12 cellular contexts compared by ENCODE assay signal in genomic region chr17:73976676-73977521, GRCh38.
DNase-seq lines count a peak whose midpoint lies in the region; ATAC-seq and TF ChIP-seq lines count a peak whose summit lies in the region.
"Had no signal": no experiment of that assay in that cellular context is flagged by ENCODE, and none has a peak within 500 bp of the region (broad histone marks: within the 10 kb centered on the region; RNA-seq: fewer than 3 reads in every experiment).

No MANE protein-coding gene starts in this region.

- H3K27me3 Mint-ChIP-seq in activated T-cell treated with anti-CD3 and anti-CD28 coated beads, Interleukin-2, amount 50 U/mL, for 4 hours (ENCODE audit: low read depth), result peaks cover 26% of the 10 kb centered on the region

- ATAC-seq in Right ventricle myocardium inferior (no peak), HG03095 (IDR thresholded peaks at IDR 0.05; ENCODE audit: unreplicated experiment) (no peak)
- no peak for ATAC-seq in activated T-cell treated with anti-CD3 and anti-CD28 coated beads, Interleukin-2, amount 50 U/mL, for 4 hours

- H3K4me3 ChIP-seq in astrocyte of the cerebellum (ENCODE audit: low read depth, low read length), result no peak overlapping the region

- no peak for TF ChIP-seq CTCF in astrocyte of the cerebellum (IDR thresholded peaks at IDR 0.05; ENCODE audit: low read depth, low read length, missing control alignments)

- intact Hi-C loops in cardiac septum (cut with DNase I) (no loop called here), Right ventricle myocardium inferior (cut with DNase I) (no loop called here)

- H3K4me1 Mint-ChIP-seq in activated T-cell treated with anti-CD3 and anti-CD28 coated beads, Interleukin-2, amount 50 U/mL, for 4 hours (ENCODE audit: low read depth), result no peaks in the 10 kb centered on the region

- in situ Hi-C loops in astrocyte of the cerebellum (cut with HindIII; ENCODE audit: low sequenced_read_pairs), result no loop called here

- no peaks in the 10 kb centered on the region for H3K36me3 Mint-ChIP-seq in activated T-cell treated with anti-CD3 and anti-CD28 coated beads, Interleukin-2, amount 50 U/mL, for 4 hours (ENCODE audit: insufficient read depth)

- H3K4me3 Mint-ChIP-seq in activated T-cell treated with anti-CD3 and anti-CD28 coated beads, Interleukin-2, amount 50 U/mL, for 4 hours, result no peak overlapping the region

- no peaks in the 10 kb centered on the region for H3K9me3 Mint-ChIP-seq in activated T-cell treated with anti-CD3 and anti-CD28 coated beads, Interleukin-2, amount 50 U/mL, for 4 hours

- DNase-seq in cardiac septum (ENCODE audit: low spot score) (peak; percentile 74), Right ventricle myocardium inferior (ENCODE audit: missing footprints) (no peak), NCI-H2171 (lab: John Stamatoyannopoulos, UW) (peak; percentile 93), astrocyte of the cerebellum (ENCODE audit: low read depth) (peak; percentile 22), stromal cell of bone marrow (ENCODE audit: low read depth) (peak; percentile 6), NAMALWA (ENCODE audit: low spot score) (no peak)
- DNase-seq in activated T-cell treated with anti-CD3 and anti-CD28 coated beads, Interleukin-2, amount 50 U/mL, for 4 hours, result no peak
- DNase-seq: ACHN; activated CD4-positive, CD25-positive, alpha-beta regulatory T cell; kidney glomerular epithelial cell; stimulated activated CD4-positive, alpha-beta T cell treated with anti-CD3 and anti-CD28 coated beads, Interleukin-12 subunit alpha, Interleukin-12 subunit beta, amount 100 ng/mL, for 4 hours had no signal

Comparison
In these comparisons a context has a peak if more than half of its experiments do, and no peak if none do; other contexts are left out.
1. DNase-seq: peak in cardiac septum (single experiment), NCI-H2171 (single experiment), astrocyte of the cerebellum (single experiment) and stromal cell of bone marrow (single experiment); none in Right ventricle myocardium inferior (single experiment), activated T-cell treated with anti-CD3 and anti-CD28 coated beads, Interleukin-2, amount 50 U/mL, for 4 hours (single experiment) and NAMALWA (single experiment).